ENCODE assay signal across 8 cellular contexts in the genomic region with DNA sequence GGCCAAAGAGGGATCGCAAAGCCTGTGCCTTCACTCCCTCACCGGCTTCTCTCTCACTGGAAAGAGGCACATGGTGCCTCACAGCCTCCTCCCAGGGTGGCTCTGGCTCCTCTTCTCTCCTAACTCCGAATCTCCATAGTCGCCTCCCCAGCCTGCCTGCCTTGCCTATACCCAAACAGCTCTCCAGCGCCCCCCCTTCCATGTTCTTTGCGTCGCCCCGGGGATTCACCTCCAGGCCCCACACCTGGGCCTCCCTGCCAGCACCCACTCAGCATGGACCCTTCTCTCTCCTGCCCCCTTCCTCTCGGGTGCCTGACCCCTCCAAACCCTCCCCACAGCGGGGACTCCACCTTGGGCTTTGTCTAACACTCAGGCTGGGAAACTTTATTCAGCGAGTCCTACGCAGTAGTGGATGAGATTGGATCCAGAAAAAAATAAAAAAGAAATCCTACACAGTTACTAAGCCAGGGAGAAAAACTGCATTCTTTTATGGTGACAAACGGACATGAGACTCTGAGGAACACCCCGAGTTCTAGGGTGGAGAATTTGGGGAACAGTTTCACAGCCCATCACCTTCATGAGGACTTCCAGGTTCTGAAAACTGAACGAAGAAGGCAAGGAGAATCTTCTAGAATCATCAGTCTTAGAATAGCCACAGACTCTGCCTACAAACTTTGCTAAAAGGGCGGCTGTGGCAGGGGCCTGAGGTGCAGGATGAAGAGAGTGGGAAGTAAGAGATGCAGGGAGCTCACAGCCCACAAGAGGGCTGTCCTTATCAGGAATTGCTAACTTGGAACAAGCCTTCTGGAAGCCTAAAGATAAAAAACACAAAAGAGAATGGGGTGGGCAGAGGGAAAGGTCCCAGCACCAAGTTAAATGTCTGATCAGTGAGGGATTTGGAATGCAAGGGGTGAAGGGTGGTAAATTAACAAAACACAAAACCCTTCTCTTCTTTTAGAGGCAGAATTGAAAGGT. TPM values are rescaled to one million over a fixed set of nuclear protein-coding genes. Genes with fewer than 3 reads are reported as not detected.
A peak's percentile ranks its signal among the peaks of the same experiment; 100 is the strongest.
DNase-seq lines count a peak whose midpoint lies in the region; ATAC-seq and TF ChIP-seq lines count a peak whose summit lies in the region.

No MANE protein-coding gene starts in this region.

- no peak overlapping the region for H3K4me2 ChIP-seq in PC-3 (ENCODE audit: low read length)

- POLR2A ChIA-PET in PC-3 (lab: Charles Lee; ENCODE audit: unreplicated experiment): no interaction called here

- H2AFZ ChIP-seq in PC-3 (ENCODE audit: low read length): no peak overlapping the region

- H3K36me3 ChIP-seq in PC-3 (ENCODE audit: low read depth, low read length) (no peaks in the 10 kb centered on the region), esophagus (ENCODE audit: control insufficient read depth in 2 of 2, insufficient read depth in 2 of 2, low read length in 1 of 2) (peaks cover 3 to 31% of the 10 kb centered on the region in 2 donors), sigmoid colon (peaks cover 0 to 20% (median 9%) of the 10 kb centered on the region in 4 donors)

- BruUV-seq in PC-3 (replicated peaks; lab: Mats Ljungman, UMichigan): no TSS peak

- H3K79me2 ChIP-seq in PC-3 (ENCODE audit: low read length): peaks cover 28% of the 10 kb centered on the region

- CTCF ChIA-PET in PC-3 (lab: Charles Lee): no interaction called here

- TF ChIP-seq POLR2A in sigmoid colon (IDR thresholded peaks at IDR 0.05): no peak

- ATAC-seq in PC-3: peak; percentile 23
- ATAC-seq in GM19351 (IDR thresholded peaks at IDR 0.05; ENCODE audit: unreplicated experiment): no peak

- peaks cover 7% of the 10 kb centered on the region for H3F3A ChIP-seq in PC-3 (ENCODE audit: low read length, unreplicated experiment)

- peaks cover 11% of the 10 kb centered on the region for H3K4me1 ChIP-seq in PC-3 (ENCODE audit: insufficient read depth, low read length)
- H3K4me1 ChIP-seq in esophagus (ENCODE audit: control insufficient read depth in 2 of 2, insufficient read depth in 2 of 2, low read length in 1 of 2): peaks cover 7 to 31% of the 10 kb centered on the region in 2 donors
- peaks cover 0 to 65% (median 49%) of the 10 kb centered on the region in 4 donors for H3K4me1 ChIP-seq in sigmoid colon

- H3K4me3 ChIP-seq in PC-3 (ENCODE audit: low read length) (no peak overlapping the region), esophagus (ENCODE audit: low read depth in 1 of 2, low read length in 2 of 2) (no peak overlapping the region), sigmoid colon (no peak overlapping the region)

- H4K20me1 ChIP-seq in PC-3 (ENCODE audit: low read length): no peaks in the 10 kb centered on the region

- TF ChIP-seq CTCF in PC-3 (conservative IDR thresholded peaks at IDR 0.05; ENCODE audit: low read depth, low read length): peak; percentile 30; the same call in 1 of the 2 replicates
- TF ChIP-seq CTCF in sigmoid colon (IDR thresholded peaks at IDR 0.05): peak; percentile 11 to 60 (median 33)

- intact Hi-C loops in PC-3 (cut with micrococcal nuclease): no loop called here
- intact Hi-C loops in sigmoid colon (cut with DNase I): no loop called here

- H3K27ac ChIP-seq in PC-3 (ENCODE audit: low read length) (no peak overlapping the region), esophagus (ENCODE audit: low read depth in 2 of 2, low read length in 1 of 2) (peak overlapping the region; percentile 57 to 88), sigmoid colon (peak overlapping the region; percentile 48 to 69 (median 68))

- H3K27me3 ChIP-seq in PC-3 (ENCODE audit: low read length) (no peaks in the 10 kb centered on the region), esophagus (ENCODE audit: control insufficient read depth in 1 of 2, insufficient read depth in 2 of 2, low read length in 2 of 2) (no peaks in the 10 kb centered on the region), sigmoid colon (no peaks in the 10 kb centered on the region)

- no peak for TF ChIP-seq EP300 in sigmoid colon (IDR thresholded peaks at IDR 0.05)

- 47 to 62% methylated on average over 16 of the region's 16 CpGs for WGBS in esophagus, 2 donors
- 80 to 88% methylated on average over 16 of the region's 16 CpGs for WGBS in sigmoid colon, 2 donors

- no peaks in the 10 kb centered on the region for H3K9me2 ChIP-seq in PC-3 (replicated peaks; ENCODE audit: low read length)

- H3K9me3 ChIP-seq in PC-3 (ENCODE audit: low read length): no peaks in the 10 kb centered on the region
- H3K9me3 ChIP-seq in esophagus (ENCODE audit: control insufficient read depth in 2 of 2, insufficient read depth in 1 of 2, low read depth in 1 of 2, low read length in 1 of 2): no peaks in the 10 kb centered on the region
- H3K9me3 ChIP-seq in sigmoid colon: no peaks in the 10 kb centered on the region

- H3K9ac ChIP-seq in PC-3 (ENCODE audit: low read length): no peak overlapping the region

- DNase-seq in ELR (ENCODE audit: low read depth): peak; percentile 76
- DNase-seq in PC-3: peak; percentile 19
- DNase-seq in sigmoid colon: no peak
- DNase-seq in COR-L47 (lab: John Stamatoyannopoulos, UW): no peak
- no peak for DNase-seq in NCI-H1436 treated with DMSO at 0.1 percent for 48 hours (lab: John Stamatoyannopoulos, UW)
- no peak for DNase-seq in activated naive CD4-positive, alpha-beta T cell (lab: John Stamatoyannopoulos, UW)

RNA-seq across cellular contexts. Expression of gene PPM1F, which starts 5.3 kb away (rescaled TPM):
- total RNA-seq in PC-3 (2014; rRNA removed) (40.4 and 46.2 TPM in 2 replicates), sigmoid colon (10 to 100 TPM; 20.3 to 39.2 (median 30.6) TPM)
- polyA plus RNA-seq in esophagus (10 to 100 TPM; 14.3 to 15.5 TPM), sigmoid colon (10 to 100 TPM in 1 of 3 donors, 1 to 10 TPM in 2; 2.5 to 12.4 (median 5.4) TPM)

RNA-seq across cellular contexts. Expression of gene TOP3B, which starts 35.3 kb away (rescaled TPM):
- total RNA-seq in PC-3 (2014; rRNA removed) (42.4 and 44.5 TPM in 2 replicates), sigmoid colon (10 to 100 TPM; 12.1 to 45.1 (median 20.2) TPM)
- polyA plus RNA-seq in esophagus (10 to 100 TPM; 12.3 to 19.1 TPM), sigmoid colon (10 to 100 TPM in 1 of 3 donors, 1 to 10 TPM in 2; 3.5 to 18.6 (median 9.0) TPM)

Comparison
In these comparisons a context has a peak if more than half of its experiments do, and no peak if none do; other contexts are left out.
1. DNase-seq: peak in ELR (single experiment) and PC-3 (single experiment); none in sigmoid colon (single experiment), COR-L47 (single experiment), NCI-H1436 treated with DMSO at 0.1 percent for 48 hours (single experiment) and activated naive CD4-positive, alpha-beta T cell (0 of 4).